1 cellular context compared by ENCODE assay signal in the genomic region with DNA sequence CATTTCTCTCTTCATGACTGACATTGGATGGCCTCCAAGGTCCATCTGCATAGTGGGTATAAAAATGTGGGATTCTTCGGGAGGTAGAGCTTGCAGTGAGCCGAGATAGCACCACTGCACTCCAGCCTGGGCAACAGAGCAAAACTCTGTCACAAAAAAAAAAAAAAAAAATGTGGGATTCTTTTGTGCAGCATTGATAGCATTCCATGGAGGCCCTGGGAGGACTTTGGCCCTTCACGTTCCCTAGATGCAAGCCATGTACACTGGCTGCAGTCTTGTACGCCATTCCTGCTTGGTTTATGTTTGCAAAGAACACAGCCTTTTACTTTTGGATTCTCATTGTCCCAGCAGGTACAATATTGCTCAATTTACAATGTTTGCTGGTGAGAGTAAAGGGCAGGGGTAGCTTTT.
TF ChIP-seq lines count a peak whose summit lies in the region.

No MANE protein-coding gene starts in this region.

TF ChIP-seq in HepG2, 621 proteins besides CTCF, POLR2A, EP300 and RAD21 (continued from another document and continues in another):
- TF ChIP-seq, protein P1, sequence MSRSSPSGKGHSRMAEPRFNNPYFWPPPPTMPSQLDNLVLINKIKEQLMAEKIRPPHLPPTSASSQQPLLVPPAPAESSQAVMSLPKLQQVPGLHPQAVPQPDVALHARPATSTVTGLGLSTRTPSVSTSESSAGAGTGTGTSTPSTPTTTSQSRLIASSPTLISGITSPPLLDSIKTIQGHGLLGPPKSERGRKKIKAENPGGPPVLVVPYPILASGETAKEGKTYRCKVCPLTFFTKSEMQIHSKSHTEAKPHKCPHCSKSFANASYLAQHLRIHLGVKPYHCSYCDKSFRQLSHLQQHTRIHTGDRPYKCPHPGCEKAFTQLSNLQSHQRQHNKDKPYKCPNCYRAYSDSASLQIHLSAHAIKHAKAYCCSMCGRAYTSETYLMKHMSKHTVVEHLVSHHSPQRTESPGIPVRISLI (CRISPR knock-in tag; IDR thresholded peaks at IDR 0.05; ENCODE audit: borderline replicate concordance), result peak; percentile 98
- TF ChIP-seq ZNF276 (CRISPR knock-in tag; IDR thresholded peaks at IDR 0.05; ENCODE audit: low read depth) (no peak), FOXP1 (IDR thresholded peaks at IDR 0.05) (no peak), FOXP1 (CRISPR knock-in tag; IDR thresholded peaks at IDR 0.05) (peak; percentile 51; the same call in 1 of the 2 replicates), ZNF503 (CRISPR knock-in tag; IDR thresholded peaks at IDR 0.05) (peak; percentile 62; the same call in 1 of the 2 replicates), DZIP1 (CRISPR knock-in tag; IDR thresholded peaks at IDR 0.05) (no peak), SNRNP70 (IDR thresholded peaks at IDR 0.05; ENCODE audit: low read depth, low read length) (no peak), RORA (CRISPR knock-in tag; IDR thresholded peaks at IDR 0.05) (no peak), ZSCAN21 (CRISPR knock-in tag; IDR thresholded peaks at IDR 0.05; ENCODE audit: borderline replicate concordance) (peak; percentile 69), TCF7 (IDR thresholded peaks at IDR 0.05; ENCODE audit: low read depth) (peak; percentile 31; the same call in 1 of the 2 replicates), TFAP4 (IDR thresholded peaks at IDR 0.05; ENCODE audit: borderline replicate concordance, low read depth) (peak; percentile 38; the same call in 1 of the 2 replicates), ZNF292 (CRISPR knock-in tag; IDR thresholded peaks at IDR 0.05; ENCODE audit: borderline replicate concordance, low read depth) (peak; percentile 49; the same call in 1 of the 2 replicates)
- TF ChIP-seq, protein P2, sequence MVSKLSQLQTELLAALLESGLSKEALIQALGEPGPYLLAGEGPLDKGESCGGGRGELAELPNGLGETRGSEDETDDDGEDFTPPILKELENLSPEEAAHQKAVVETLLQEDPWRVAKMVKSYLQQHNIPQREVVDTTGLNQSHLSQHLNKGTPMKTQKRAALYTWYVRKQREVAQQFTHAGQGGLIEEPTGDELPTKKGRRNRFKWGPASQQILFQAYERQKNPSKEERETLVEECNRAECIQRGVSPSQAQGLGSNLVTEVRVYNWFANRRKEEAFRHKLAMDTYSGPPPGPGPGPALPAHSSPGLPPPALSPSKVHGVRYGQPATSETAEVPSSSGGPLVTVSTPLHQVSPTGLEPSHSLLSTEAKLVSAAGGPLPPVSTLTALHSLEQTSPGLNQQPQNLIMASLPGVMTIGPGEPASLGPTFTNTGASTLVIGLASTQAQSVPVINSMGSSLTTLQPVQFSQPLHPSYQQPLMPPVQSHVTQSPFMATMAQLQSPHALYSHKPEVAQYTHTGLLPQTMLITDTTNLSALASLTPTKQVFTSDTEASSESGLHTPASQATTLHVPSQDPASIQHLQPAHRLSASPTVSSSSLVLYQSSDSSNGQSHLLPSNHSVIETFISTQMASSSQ (IDR thresholded peaks at IDR 0.05; ENCODE audit: low read depth), result peak; percentile 67; the same call in 1 of the 2 replicates
- TF ChIP-seq, protein P2 (CRISPR knock-in tag; IDR thresholded peaks at IDR 0.05; ENCODE audit: borderline replicate concordance), result peak; percentile 78; the same call in 1 of the 2 replicates
- TF ChIP-seq, protein P3, sequence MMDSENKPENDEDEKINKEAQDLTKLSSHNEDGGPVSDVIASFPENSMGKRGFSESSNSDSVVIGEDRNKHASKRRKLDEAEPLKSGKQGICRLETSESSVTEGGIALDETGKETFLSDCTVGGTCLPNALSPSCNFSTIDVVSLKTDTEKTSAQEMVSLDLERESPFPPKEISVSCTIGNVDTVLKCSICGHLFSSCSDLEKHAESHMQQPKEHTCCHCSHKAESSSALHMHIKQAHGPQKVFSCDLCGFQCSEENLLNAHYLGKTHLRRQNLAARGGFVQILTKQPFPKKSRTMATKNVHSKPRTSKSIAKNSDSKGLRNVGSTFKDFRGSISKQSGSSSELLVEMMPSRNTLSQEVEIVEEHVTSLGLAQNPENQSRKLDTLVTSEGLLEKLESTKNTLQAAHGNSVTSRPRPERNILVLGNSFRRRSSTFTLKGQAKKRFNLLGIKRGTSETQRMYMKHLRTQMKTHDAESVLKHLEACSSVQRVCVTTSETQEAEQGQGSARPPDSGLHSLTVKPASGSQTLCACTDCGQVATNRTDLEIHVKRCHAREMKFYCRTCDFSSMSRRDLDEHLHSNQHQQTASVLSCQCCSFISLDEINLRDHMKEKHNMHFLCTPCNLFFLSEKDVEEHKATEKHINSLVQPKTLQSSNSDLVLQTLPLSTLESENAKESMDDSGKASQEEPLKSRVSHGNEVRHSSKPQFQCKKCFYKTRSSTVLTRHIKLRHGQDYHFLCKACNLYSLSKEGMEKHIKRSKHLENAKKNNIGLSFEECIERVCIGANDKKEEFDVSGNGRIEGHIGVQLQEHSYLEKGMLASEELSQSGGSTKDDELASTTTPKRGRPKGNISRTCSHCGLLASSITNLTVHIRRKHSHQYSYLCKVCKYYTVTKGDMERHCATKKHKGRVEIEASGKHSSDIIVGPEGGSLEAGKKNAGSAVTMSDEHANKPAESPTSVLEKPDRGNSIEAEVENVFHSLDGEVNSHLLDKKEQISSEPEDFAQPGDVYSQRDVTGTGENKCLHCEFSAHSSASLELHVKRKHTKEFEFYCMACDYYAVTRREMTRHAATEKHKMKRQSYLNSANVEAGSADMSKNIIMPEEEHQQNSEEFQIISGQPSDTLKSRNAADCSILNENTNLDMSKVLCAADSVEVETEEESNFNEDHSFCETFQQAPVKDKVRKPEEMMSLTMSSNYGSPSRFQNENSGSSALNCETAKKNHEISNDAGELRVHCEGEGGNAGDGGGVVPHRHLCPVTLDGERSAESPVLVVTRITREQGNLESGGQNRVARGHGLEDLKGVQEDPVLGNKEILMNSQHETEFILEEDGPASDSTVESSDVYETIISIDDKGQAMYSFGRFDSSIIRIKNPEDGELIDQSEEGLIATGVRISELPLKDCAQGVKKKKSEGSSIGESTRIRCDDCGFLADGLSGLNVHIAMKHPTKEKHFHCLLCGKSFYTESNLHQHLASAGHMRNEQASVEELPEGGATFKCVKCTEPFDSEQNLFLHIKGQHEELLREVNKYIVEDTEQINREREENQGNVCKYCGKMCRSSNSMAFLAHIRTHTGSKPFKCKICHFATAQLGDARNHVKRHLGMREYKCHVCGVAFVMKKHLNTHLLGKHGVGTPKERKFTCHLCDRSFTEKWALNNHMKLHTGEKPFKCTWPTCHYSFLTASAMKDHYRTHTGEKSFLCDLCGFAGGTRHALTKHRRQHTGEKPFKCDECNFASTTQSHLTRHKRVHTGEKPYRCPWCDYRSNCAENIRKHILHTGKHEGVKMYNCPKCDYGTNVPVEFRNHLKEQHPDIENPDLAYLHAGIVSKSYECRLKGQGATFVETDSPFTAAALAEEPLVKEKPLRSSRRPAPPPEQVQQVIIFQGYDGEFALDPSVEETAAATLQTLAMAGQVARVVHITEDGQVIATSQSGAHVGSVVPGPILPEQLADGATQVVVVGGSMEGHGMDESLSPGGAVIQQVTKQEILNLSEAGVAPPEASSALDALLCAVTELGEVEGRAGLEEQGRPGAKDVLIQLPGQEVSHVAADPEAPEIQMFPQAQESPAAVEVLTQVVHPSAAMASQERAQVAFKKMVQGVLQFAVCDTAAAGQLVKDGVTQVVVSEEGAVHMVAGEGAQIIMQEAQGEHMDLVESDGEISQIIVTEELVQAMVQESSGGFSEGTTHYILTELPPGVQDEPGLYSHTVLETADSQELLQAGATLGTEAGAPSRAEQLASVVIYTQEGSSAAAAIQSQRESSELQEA (CRISPR knock-in tag; IDR thresholded peaks at IDR 0.05; ENCODE audit: not compliant biosample characterization), result no peak
- TF ChIP-seq, protein P4, sequence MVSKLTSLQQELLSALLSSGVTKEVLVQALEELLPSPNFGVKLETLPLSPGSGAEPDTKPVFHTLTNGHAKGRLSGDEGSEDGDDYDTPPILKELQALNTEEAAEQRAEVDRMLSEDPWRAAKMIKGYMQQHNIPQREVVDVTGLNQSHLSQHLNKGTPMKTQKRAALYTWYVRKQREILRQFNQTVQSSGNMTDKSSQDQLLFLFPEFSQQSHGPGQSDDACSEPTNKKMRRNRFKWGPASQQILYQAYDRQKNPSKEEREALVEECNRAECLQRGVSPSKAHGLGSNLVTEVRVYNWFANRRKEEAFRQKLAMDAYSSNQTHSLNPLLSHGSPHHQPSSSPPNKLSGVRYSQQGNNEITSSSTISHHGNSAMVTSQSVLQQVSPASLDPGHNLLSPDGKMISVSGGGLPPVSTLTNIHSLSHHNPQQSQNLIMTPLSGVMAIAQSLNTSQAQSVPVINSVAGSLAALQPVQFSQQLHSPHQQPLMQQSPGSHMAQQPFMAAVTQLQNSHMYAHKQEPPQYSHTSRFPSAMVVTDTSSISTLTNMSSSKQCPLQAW (CRISPR knock-in tag; IDR thresholded peaks at IDR 0.05), result 0 out of 2 replicates have a peak, but pooled peaks have one; percentile 45
- TF ChIP-seq, protein P5, sequence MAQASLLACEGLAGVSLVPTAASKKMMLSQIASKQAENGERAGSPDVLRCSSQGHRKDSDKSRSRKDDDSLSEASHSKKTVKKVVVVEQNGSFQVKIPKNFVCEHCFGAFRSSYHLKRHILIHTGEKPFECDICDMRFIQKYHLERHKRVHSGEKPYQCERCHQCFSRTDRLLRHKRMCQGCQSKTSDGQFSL (CRISPR knock-in tag; IDR thresholded peaks at IDR 0.05), result no peak
